23 cellular contexts compared by ENCODE assay signal in genomic region chr1:31400393-31400792, GRCh38. TPM values are rescaled to one million over a fixed set of nuclear protein-coding genes. Genes with fewer than 3 reads are reported as not detected.
DNase-seq lines count a peak whose midpoint lies in the region; ATAC-seq and TF ChIP-seq lines count a peak whose summit lies in the region.
"Had no signal": no experiment of that assay in that cellular context is flagged by ENCODE, and none has a peak within 500 bp of the region (broad histone marks: within the 10 kb centered on the region; RNA-seq: fewer than 3 reads in every experiment).

No MANE protein-coding gene starts in this region.

- intact Hi-C loops in activated CD4-positive, alpha-beta T cell treated with anti-CD3 and anti-CD28 coated beads for 36 hours (cut with DNase I, micrococcal nuclease): no loop called here
- intact Hi-C loops in upper lobe of right lung (cut with DNase I): no loop called here

- no peaks in the 10 kb centered on the region for H3K9me3 Mint-ChIP-seq in activated CD4-positive, alpha-beta T cell treated with anti-CD3 and anti-CD28 coated beads for 36 hours (ENCODE audit: low read depth)
- no peaks in the 10 kb centered on the region for H3K9me3 Mint-ChIP-seq in endothelial cell (ENCODE audit: unreplicated experiment)
- H3K9me3 Mint-ChIP-seq in naive thymus-derived CD8-positive, alpha-beta T cell: no peaks in the 10 kb centered on the region

- H3K27ac ChIP-seq in RWPE1: peak overlapping the region; percentile 82
- H3K27ac ChIP-seq in upper lobe of right lung: no peak overlapping the region
- H3K27ac ChIP-seq: 22Rv1, BLaER1, hepatocyte, prostate gland, SK-N-MC, thoracic aorta had no signal

- no peaks in the 10 kb centered on the region for H3K4me1 ChIP-seq in upper lobe of right lung
- H3K4me1 ChIP-seq: prostate gland had no signal

- POLR2A ChIA-PET in activated CD4-positive, alpha-beta T cell treated with anti-CD3 and anti-CD28 coated beads for 36 hours (lab: Charles Lee): no interaction called here
- POLR2A ChIA-PET in RWPE1 (lab: Yijun Ruan, JAX; ENCODE audit: low non-redundant PET): no interaction called here
- POLR2A ChIA-PET in naive thymus-derived CD8-positive, alpha-beta T cell (lab: Charles Lee): no interaction called here

- CTCF ChIA-PET in activated CD4-positive, alpha-beta T cell treated with anti-CD3 and anti-CD28 coated beads for 36 hours (lab: Charles Lee): interaction anchor here (0.8 kb wide), 1 partner anchor 94 kb away, joined by 3 read pairs; no protein-coding TSS in a partner anchor
- CTCF ChIA-PET in RWPE1 (lab: Yijun Ruan, JAX): no interaction called here

- no peak overlapping the region for H3K27ac Mint-ChIP-seq in activated CD4-positive, alpha-beta T cell treated with anti-CD3 and anti-CD28 coated beads for 36 hours
- H3K27ac Mint-ChIP-seq in endothelial cell (ENCODE audit: unreplicated experiment): peak overlapping the region; percentile 5
- H3K27ac Mint-ChIP-seq in naive thymus-derived CD8-positive, alpha-beta T cell: peak overlapping the region in 1 of 10 donors; percentile 9

- no peak for DNase-seq in activated CD4-positive, alpha-beta T cell treated with anti-CD3 and anti-CD28 coated beads for 36 hours
- DNase-seq in activated CD4-positive, alpha-beta T cell treated with anti-CD3 and anti-CD28 coated beads for 1 hour: no peak
- no peak for DNase-seq in RWPE1 (ENCODE audit: low spot score)
- no peak for DNase-seq in endothelial cell (ENCODE audit: low spot score)
- DNase-seq in upper lobe of right lung: no peak
- no peak for DNase-seq in naive thymus-derived CD8-positive, alpha-beta T cell
- DNase-seq: activated CD4-positive, alpha-beta T cell treated with anti-CD3 and anti-CD28 coated beads, Interleukin-2, amount 50 U/mL, for 1 hour; cortex of kidney; DMS153; kidney glomerular epithelial cell; NCI-H1930; OCI-M1 had no signal

- H3K4me3 ChIP-seq in upper lobe of right lung: no peak overlapping the region
- H3K4me3 ChIP-seq: BLaER1, hepatocyte, prostate gland, SK-N-MC, thoracic aorta had no signal

- no peaks in the 10 kb centered on the region for H3K36me3 Mint-ChIP-seq in activated CD4-positive, alpha-beta T cell treated with anti-CD3 and anti-CD28 coated beads for 36 hours (ENCODE audit: low read depth)
- no peaks in the 10 kb centered on the region for H3K36me3 Mint-ChIP-seq in endothelial cell (ENCODE audit: low read depth, unreplicated experiment)
- no peaks in the 10 kb centered on the region for H3K36me3 Mint-ChIP-seq in naive thymus-derived CD8-positive, alpha-beta T cell

- no peaks in the 10 kb centered on the region for H3K27me3 Mint-ChIP-seq in activated CD4-positive, alpha-beta T cell treated with anti-CD3 and anti-CD28 coated beads for 36 hours
- H3K27me3 Mint-ChIP-seq in endothelial cell (ENCODE audit: unreplicated experiment): peaks cover 10% of the 10 kb centered on the region
- peaks cover 0 to 7% (median 4%) of the 10 kb centered on the region in 5 donors for H3K27me3 Mint-ChIP-seq in naive thymus-derived CD8-positive, alpha-beta T cell

- TF ChIP-seq CTCF in RWPE1 (conservative IDR thresholded peaks at IDR 0.05; ENCODE audit: low read depth) (no peak), endothelial cell (IDR thresholded peaks at IDR 0.05; ENCODE audit: unreplicated experiment) (no peak), upper lobe of right lung (IDR thresholded peaks at IDR 0.05) (no peak)

- H3K4me1 Mint-ChIP-seq in activated CD4-positive, alpha-beta T cell treated with anti-CD3 and anti-CD28 coated beads for 36 hours: peaks cover 3% of the 10 kb centered on the region
- peaks cover 11% of the 10 kb centered on the region for H3K4me1 Mint-ChIP-seq in endothelial cell (ENCODE audit: unreplicated experiment)
- peaks cover 0 to 2% (median 0%) of the 10 kb centered on the region in 4 donors for H3K4me1 Mint-ChIP-seq in naive thymus-derived CD8-positive, alpha-beta T cell

- H3K27me3 ChIP-seq in upper lobe of right lung: no peaks in the 10 kb centered on the region
- H3K27me3 ChIP-seq: BLaER1, hepatocyte had no signal

- H3K36me3 ChIP-seq in upper lobe of right lung: no peaks in the 10 kb centered on the region
- H3K36me3 ChIP-seq: BLaER1, prostate gland, thoracic aorta had no signal

- H3K4me3 Mint-ChIP-seq in activated CD4-positive, alpha-beta T cell treated with anti-CD3 and anti-CD28 coated beads for 36 hours: no peak overlapping the region
- no peak overlapping the region for H3K4me3 Mint-ChIP-seq in endothelial cell (ENCODE audit: unreplicated experiment)
- no peak overlapping the region for H3K4me3 Mint-ChIP-seq in naive thymus-derived CD8-positive, alpha-beta T cell

- peak; percentile 57 for ATAC-seq in activated CD4-positive, alpha-beta T cell treated with anti-CD3 and anti-CD28 coated beads for 36 hours
- ATAC-seq in upper lobe of right lung: peak; percentile 64
- no peak for ATAC-seq in naive thymus-derived CD8-positive, alpha-beta T cell
- ATAC-seq in HG02981 (IDR thresholded peaks at IDR 0.05; ENCODE audit: unreplicated experiment): no peak
- ATAC-seq in HG02938 (IDR thresholded peaks at IDR 0.05; ENCODE audit: unreplicated experiment): no peak

- H3K9me3 ChIP-seq in upper lobe of right lung: no peaks in the 10 kb centered on the region
- H3K9me3 ChIP-seq: BLaER1, prostate gland, thoracic aorta had no signal

RNA-seq across cellular contexts. Expression of gene SERINC2, which starts 12.6 kb away (rescaled TPM):
- total RNA-seq in activated CD4-positive, alpha-beta T cell treated with anti-CD3 and anti-CD28 coated beads for 36 hours: under 1 TPM in 1 of 2 experiments, not detected in 1; 0.14 TPM
- total RNA-seq in endothelial cell (ENCODE audit: unreplicated experiment) (23.6 TPM), upper lobe of right lung (40.6 TPM)
- not detected for total RNA-seq in naive thymus-derived CD8-positive, alpha-beta T cell
- not detected for polyA plus RNA-seq in naive thymus-derived CD8-positive, alpha-beta T cell

RNA-seq across cellular contexts. Expression of gene FABP3, which starts 27.5 kb away (rescaled TPM):
- total RNA-seq in activated CD4-positive, alpha-beta T cell treated with anti-CD3 and anti-CD28 coated beads for 36 hours: not detected
- total RNA-seq in endothelial cell (ENCODE audit: unreplicated experiment) (1.1 TPM), upper lobe of right lung (63.6 TPM)
- total RNA-seq in naive thymus-derived CD8-positive, alpha-beta T cell: not detected
- not detected for polyA plus RNA-seq in naive thymus-derived CD8-positive, alpha-beta T cell
- total RNA-seq: H4, HT1080, NCI-H460 had no signal

Comparison
In these comparisons a context has a peak if more than half of its experiments do, and no peak if none do; other contexts are left out.
1. ATAC-seq: peak in activated CD4-positive, alpha-beta T cell treated with anti-CD3 and anti-CD28 coated beads for 36 hours (single experiment) and upper lobe of right lung (single experiment); none in naive thymus-derived CD8-positive, alpha-beta T cell (0 of 2), HG02981 (single experiment) and HG02938 (single experiment).
2. RNA of gene SERINC2, which starts 12.6 kb away (total RNA-seq): 40.6 TPM in upper lobe of right lung (single experiment) and 23.6 TPM in endothelial cell (single experiment); not detected in naive thymus-derived CD8-positive, alpha-beta T cell and 0.14 TPM in activated CD4-positive, alpha-beta T cell treated with anti-CD3 and anti-CD28 coated beads for 36 hours; every median in the first group is over 10 times any median in the second.
3. RNA of gene FABP3, which starts 27.5 kb away (total RNA-seq): 63.6 TPM in upper lobe of right lung (single experiment); 1.1 TPM in endothelial cell (single experiment), not detected in naive thymus-derived CD8-positive, alpha-beta T cell and not detected in activated CD4-positive, alpha-beta T cell treated with anti-CD3 and anti-CD28 coated beads for 36 hours; every median in the first group is over 10 times any median in the second.